In genomic region chr6:99344289-99344688, GRCh38 we compare ENCODE assay signal across 11 cellular contexts. TPM values are rescaled to one million over a fixed set of nuclear protein-coding genes. Genes with fewer than 3 reads are reported as not detected.
DNase-seq lines count a peak whose midpoint lies in the region; ATAC-seq and TF ChIP-seq lines count a peak whose summit lies in the region.
"Had no signal": no experiment of that assay in that cellular context is flagged by ENCODE, and none has a peak within 500 bp of the region (broad histone marks: within the 10 kb centered on the region; RNA-seq: fewer than 3 reads in every experiment).

No MANE protein-coding gene starts in this region.

- H3K27me3 Mint-ChIP-seq in activated CD8-positive, alpha-beta T cell treated with anti-CD3 and anti-CD28 coated beads for 36 hours, result peaks cover 36% of the 10 kb centered on the region
- peaks cover 50% of the 10 kb centered on the region for H3K27me3 Mint-ChIP-seq in activated CD8-positive, alpha-beta T cell treated with anti-CD3 and anti-CD28 coated beads, Interleukin-2, amount 10 ng/mL, durations not matched to agents 7 days and 5 days (ENCODE audit: low read depth)

- H3K27me3 ChIP-seq in RWPE2 (ENCODE audit: insufficient read depth, poor library complexity, severe bottlenecking) (no peaks in the 10 kb centered on the region), gastroesophageal sphincter (no peaks in the 10 kb centered on the region), upper lobe of right lung (peaks cover 7% of the 10 kb centered on the region)

- TF ChIP-seq CTCF in activated CD8-positive, alpha-beta T cell treated with anti-CD3 and anti-CD28 coated beads for 36 hours (IDR thresholded peaks at IDR 0.05), result no peak
- TF ChIP-seq CTCF in RWPE2 (IDR thresholded peaks at IDR 0.05; ENCODE audit: poor library complexity, severe bottlenecking), result no peak
- TF ChIP-seq CTCF in gastroesophageal sphincter (IDR thresholded peaks at IDR 0.05), result no peak
- no peak for TF ChIP-seq CTCF in upper lobe of right lung (IDR thresholded peaks at IDR 0.05)

- H3K36me3 Mint-ChIP-seq in activated CD8-positive, alpha-beta T cell treated with anti-CD3 and anti-CD28 coated beads for 36 hours (ENCODE audit: low read depth), result no peaks in the 10 kb centered on the region
- no peaks in the 10 kb centered on the region for H3K36me3 Mint-ChIP-seq in activated CD8-positive, alpha-beta T cell treated with anti-CD3 and anti-CD28 coated beads, Interleukin-2, amount 10 ng/mL, durations not matched to agents 7 days and 5 days (ENCODE audit: low read depth)
- H3K36me3 Mint-ChIP-seq: activated naive CD4-positive, alpha-beta T cell treated with anti-CD3 and anti-CD28 coated beads, Interleukin-2, amount 50 U/mL, for 72 hours had no signal

- no peak overlapping the region for H3K4me3 Mint-ChIP-seq in activated CD8-positive, alpha-beta T cell treated with anti-CD3 and anti-CD28 coated beads for 36 hours
- H3K4me3 Mint-ChIP-seq in activated CD8-positive, alpha-beta T cell treated with anti-CD3 and anti-CD28 coated beads, Interleukin-2, amount 10 ng/mL, durations not matched to agents 7 days and 5 days, result no peak overlapping the region

- ATAC-seq in activated CD8-positive, alpha-beta T cell treated with anti-CD3 and anti-CD28 coated beads for 36 hours, result peak; percentile 39
- no peak for ATAC-seq in activated CD8-positive, alpha-beta T cell treated with anti-CD3 and anti-CD28 coated beads, Interleukin-2, amount 10 ng/mL, durations not matched to agents 7 days and 5 days
- ATAC-seq in RWPE2 (ENCODE audit: low read depth), result peak; percentile 58
- no peak for ATAC-seq in gastroesophageal sphincter
- ATAC-seq in upper lobe of right lung, result peak; percentile 55
- no peak for ATAC-seq in GM18909 (IDR thresholded peaks at IDR 0.05; ENCODE audit: poor library complexity, unreplicated experiment)

- H3K9me3 Mint-ChIP-seq in activated CD8-positive, alpha-beta T cell treated with anti-CD3 and anti-CD28 coated beads for 36 hours, result no peaks in the 10 kb centered on the region
- H3K9me3 Mint-ChIP-seq in activated CD8-positive, alpha-beta T cell treated with anti-CD3 and anti-CD28 coated beads, Interleukin-2, amount 10 ng/mL, durations not matched to agents 7 days and 5 days (ENCODE audit: insufficient read depth), result no peaks in the 10 kb centered on the region
- H3K9me3 Mint-ChIP-seq: activated naive CD4-positive, alpha-beta T cell treated with anti-CD3 and anti-CD28 coated beads, Interleukin-2, amount 50 U/mL, for 72 hours had no signal

- TF ChIP-seq EP300 in gastroesophageal sphincter (IDR thresholded peaks at IDR 0.05), result no peak

- 52 to 65% methylated on average over 3 of the region's 3 CpGs for WGBS in gastroesophageal sphincter (ENCODE audit: low coverage in 1 of 2), 2 donors

- H3K4me1 Mint-ChIP-seq in activated CD8-positive, alpha-beta T cell treated with anti-CD3 and anti-CD28 coated beads for 36 hours (ENCODE audit: low read depth), result peaks cover 2% of the 10 kb centered on the region
- H3K4me1 Mint-ChIP-seq in activated CD8-positive, alpha-beta T cell treated with anti-CD3 and anti-CD28 coated beads, Interleukin-2, amount 10 ng/mL, durations not matched to agents 7 days and 5 days (ENCODE audit: low read depth), result no peaks in the 10 kb centered on the region

- H3K27ac ChIP-seq in RWPE2 (ENCODE audit: poor library complexity, severe bottlenecking) (peak overlapping the region; percentile 46), gastroesophageal sphincter (peak overlapping the region in 3 of 4 donors; percentile 27 to 96 (median 92)), upper lobe of right lung (no peak overlapping the region)

- H3K4me3 ChIP-seq in RWPE2 (ENCODE audit: severe bottlenecking), result no peak overlapping the region
- H3K4me3 ChIP-seq in gastroesophageal sphincter, result no peak overlapping the region
- no peak overlapping the region for H3K4me3 ChIP-seq in upper lobe of right lung

- no peak overlapping the region for H3K27ac Mint-ChIP-seq in activated CD8-positive, alpha-beta T cell treated with anti-CD3 and anti-CD28 coated beads for 36 hours
- H3K27ac Mint-ChIP-seq in activated CD8-positive, alpha-beta T cell treated with anti-CD3 and anti-CD28 coated beads, Interleukin-2, amount 10 ng/mL, durations not matched to agents 7 days and 5 days, result no peak overlapping the region
- H3K27ac Mint-ChIP-seq: activated naive CD4-positive, alpha-beta T cell treated with anti-CD3 and anti-CD28 coated beads, Interleukin-2, amount 50 U/mL, for 72 hours had no signal

- no peaks in the 10 kb centered on the region for H3K36me3 ChIP-seq in RWPE2 (ENCODE audit: low read depth)
- H3K36me3 ChIP-seq in gastroesophageal sphincter, result no peaks in the 10 kb centered on the region
- H3K36me3 ChIP-seq in upper lobe of right lung, result no peaks in the 10 kb centered on the region

- CTCF ChIA-PET in activated CD8-positive, alpha-beta T cell treated with anti-CD3 and anti-CD28 coated beads for 36 hours (lab: Charles Lee), result interaction anchor here (1.6 to 2.4 kb wide), 2 partner anchors 9 to 13 kb away, joined by 9 to 17 read pairs; no protein-coding TSS in a partner anchor
- CTCF ChIA-PET in activated CD8-positive, alpha-beta T cell treated with anti-CD3 and anti-CD28 coated beads, Interleukin-2, amount 10 ng/mL, durations not matched to agents 7 days and 5 days (lab: Charles Lee), result interaction anchor here (1.3 to 3.8 kb wide), 2 partner anchors 10 to 13 kb away, joined by 5 to 28 read pairs; no protein-coding TSS in a partner anchor

- intact Hi-C loops in activated CD8-positive, alpha-beta T cell treated with anti-CD3 and anti-CD28 coated beads for 36 hours (cut with micrococcal nuclease), result no loop called here
- intact Hi-C loops in upper lobe of right lung (cut with DNase I), result no loop called here

- no peaks in the 10 kb centered on the region for H3K9me3 ChIP-seq in RWPE2 (ENCODE audit: severe bottlenecking)
- no peaks in the 10 kb centered on the region for H3K9me3 ChIP-seq in gastroesophageal sphincter
- H3K9me3 ChIP-seq in upper lobe of right lung, result no peaks in the 10 kb centered on the region

- DNase-seq in activated CD8-positive, alpha-beta T cell treated with anti-CD3 and anti-CD28 coated beads for 36 hours, result no peak
- no peak for DNase-seq in activated CD8-positive, alpha-beta T cell treated with anti-CD3 and anti-CD28 coated beads, Interleukin-2, amount 10 ng/mL, durations not matched to agents 7 days and 5 days
- DNase-seq in RWPE2 (ENCODE audit: low spot score), result no peak
- no peak for DNase-seq in upper lobe of right lung
- DNase-seq in NCI-H2029 (lab: John Stamatoyannopoulos, UW), result no peak
- no peak for DNase-seq in NCI-H1417 (lab: John Stamatoyannopoulos, UW)
- DNase-seq: 8988T, Right ventricle myocardium superior had no signal

- POLR2A ChIA-PET in activated CD8-positive, alpha-beta T cell treated with anti-CD3 and anti-CD28 coated beads for 36 hours (lab: Charles Lee), result interaction anchor here (1.1 kb wide), 1 partner anchor 22 kb away, joined by 3 read pairs; no protein-coding TSS in a partner anchor
- POLR2A ChIA-PET in activated CD8-positive, alpha-beta T cell treated with anti-CD3 and anti-CD28 coated beads, Interleukin-2, amount 10 ng/mL, durations not matched to agents 7 days and 5 days (lab: Charles Lee), result no interaction called here

- H3K4me1 ChIP-seq in RWPE2 (ENCODE audit: insufficient read depth, poor library complexity, severe bottlenecking) (peaks cover 5% of the 10 kb centered on the region), gastroesophageal sphincter (peaks cover 0 to 41% (median 0%) of the 10 kb centered on the region in 3 donors), upper lobe of right lung (no peaks in the 10 kb centered on the region)

- TF ChIP-seq POLR2A in gastroesophageal sphincter (IDR thresholded peaks at IDR 0.05), result no peak

RNA-seq across cellular contexts. Expression of gene FAXC, which starts 5.2 kb away (rescaled TPM):
- not detected for total RNA-seq in activated CD8-positive, alpha-beta T cell treated with anti-CD3 and anti-CD28 coated beads for 36 hours
- total RNA-seq in activated CD8-positive, alpha-beta T cell treated with anti-CD3 and anti-CD28 coated beads, Interleukin-2, amount 10 ng/mL, durations not matched to agents 7 days and 5 days, result not detected
- total RNA-seq in gastroesophageal sphincter, result 10 to 100 TPM; 18.4 to 48.4 (median 22.6) TPM
- total RNA-seq in upper lobe of right lung, result 5.4 TPM
- total RNA-seq: activated naive CD4-positive, alpha-beta T cell treated with anti-CD3 and anti-CD28 coated beads, Interleukin-2, amount 50 U/mL, for 72 hours; Right ventricle myocardium superior had no signal

RNA-seq across cellular contexts. Expression of gene COQ3, which starts 49.7 kb away (rescaled TPM):
- 10 to 100 TPM; 20.8 to 24.9 TPM for total RNA-seq in activated CD8-positive, alpha-beta T cell treated with anti-CD3 and anti-CD28 coated beads for 36 hours
- total RNA-seq in activated CD8-positive, alpha-beta T cell treated with anti-CD3 and anti-CD28 coated beads, Interleukin-2, amount 10 ng/mL, durations not matched to agents 7 days and 5 days, result 10 to 100 TPM; 12.6 to 13.3 TPM
- 10 to 100 TPM in 2 of 4 donors, 1 to 10 TPM in 2; 3.2 to 13.4 (median 7.8) TPM for total RNA-seq in gastroesophageal sphincter
- 3.9 TPM for total RNA-seq in upper lobe of right lung

Comparison
In these comparisons a context has a peak if more than half of its experiments do, and no peak if none do; other contexts are left out.
1. ATAC-seq: peak in activated CD8-positive, alpha-beta T cell treated with anti-CD3 and anti-CD28 coated beads for 36 hours (single experiment), RWPE2 (single experiment) and upper lobe of right lung (single experiment); none in activated CD8-positive, alpha-beta T cell treated with anti-CD3 and anti-CD28 coated beads, Interleukin-2, amount 10 ng/mL, durations not matched to agents 7 days and 5 days (single experiment), gastroesophageal sphincter (single experiment) and GM18909 (single experiment).